ENCODE assay signal across 33 cellular contexts in the genomic region with DNA sequence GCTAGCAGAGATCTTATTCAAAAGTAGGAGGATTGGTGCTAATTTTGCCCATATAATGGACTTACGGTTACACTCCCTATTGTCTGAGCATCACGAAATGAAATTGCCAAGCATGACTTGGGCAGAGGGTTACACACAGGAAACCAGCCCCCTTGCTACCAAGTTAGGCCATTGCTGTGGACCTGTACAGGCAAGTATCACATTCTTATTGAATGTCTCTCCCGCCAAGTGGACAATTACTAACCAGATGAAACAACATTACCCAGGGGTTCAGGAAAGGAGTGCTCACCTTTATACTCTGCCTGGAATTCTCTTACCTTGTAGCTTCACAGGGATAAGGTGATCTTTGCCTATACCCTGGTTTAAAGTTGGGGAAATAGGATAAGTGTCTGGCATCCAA.
"Had no signal": no experiment of that assay in that cellular context is flagged by ENCODE, and none has a peak within 500 bp of the region (broad histone marks: within the 10 kb centered on the region; RNA-seq: fewer than 3 reads in every experiment).

No MANE protein-coding gene starts in this region.

- H3K9me3 ChIP-seq: adrenal gland, body of pancreas, breast epithelium had no signal

- DNase-seq: activated B cell treated with CpG ODN at 0.5 μM for 24 hours; activated CD4-positive, alpha-beta memory T cell treated with anti-CD3 and anti-CD28 coated beads for 36 hours; activated CD4-positive, alpha-beta T cell treated with anti-CD3 and anti-CD28 coated beads for 4 hours; activated CD4-positive, alpha-beta T cell treated with anti-CD3 and anti-CD28 coated beads, Interleukin-2, amount 10 ng/mL, durations not matched to agents 24 days and 14 days; activated CD4-positive, alpha-beta T cell treated with anti-CD3 and anti-CD28 coated beads, Interleukin-2, amount 50 U/mL, for 1 hour; activated CD4-positive, alpha-beta T cell treated with anti-CD3 and anti-CD28 coated beads, Interleukin-2, amount 50 U/mL, for 4 hours; activated CD4-positive, CD25-positive, alpha-beta regulatory T cell treated with anti-CD3 and anti-CD28 coated beads, Interleukin-2, amount 50 U/mL, for 72 hours; activated CD8-positive, alpha-beta memory T cell treated with anti-CD3 and anti-CD28 coated beads, Interleukin-2, amount 50 U/mL, for 4 hours; activated CD8-positive, alpha-beta T cell treated with anti-CD3 and anti-CD28 coated beads for 36 hours; activated effector memory CD4-positive, alpha-beta T cell treated with anti-CD3 and anti-CD28 coated beads, Interleukin-2, amount 50 U/mL, for 16 hours; activated gamma-delta T cell treated with Interleukin-2 at 50 U/mL for 16 hours; activated naive CD4-positive, alpha-beta T cell; activated naive CD4-positive, alpha-beta T cell treated with anti-CD3 and anti-CD28 coated beads for 36 hours; activated naive CD4-positive, alpha-beta T cell treated with anti-CD3 and anti-CD28 coated beads, Interleukin-2, amount 50 U/mL, for 16 hours; activated naive CD8-positive, alpha-beta T cell treated with anti-CD3 and anti-CD28 coated beads for 36 hours; activated T-cell treated with anti-CD3 and anti-CD28 coated beads for 4 hours; activated T-cell treated with anti-CD3 and anti-CD28 coated beads, Interleukin-2, amount 50 U/mL, for 1 hour; activated T-cell treated with anti-CD3 and anti-CD28 coated beads, Interleukin-2, amount 50 U/mL, for 4 hours; activated T-cell treated with anti-CD3 and anti-CD28 coated beads, Interleukin-2, amount 50 U/mL, for 72 hours; adrenal gland; amniotic stem cell; aorta; body of pancreas; brain microvascular endothelial cell; caudate nucleus; cerebellar nuclear complex; T-helper 2 cell; T-helper 9 cell had no signal

- H3K4me3 ChIP-seq: adrenal gland, body of pancreas, breast epithelium, cardiac muscle cell had no signal

- FAIRE-seq: astrocyte, TTC549 had no signal

- H3K27me3 ChIP-seq: adrenal gland, body of pancreas, brain microvascular endothelial cell, breast epithelium had no signal

- H3K4me1 ChIP-seq: adrenal gland, breast epithelium had no signal

- H3K27ac ChIP-seq: adrenal gland, body of pancreas, brain microvascular endothelial cell, breast epithelium, cardiac muscle cell, VCaP had no signal

- H3K36me3 ChIP-seq: adrenal gland, brain microvascular endothelial cell, breast epithelium, cardiac muscle cell had no signal
